Comparison of ENCODE assay signal across 1 cellular context in genomic region chr9:33446507-33447403, GRCh38.
A peak's percentile ranks its signal among the peaks of the same experiment; 100 is the strongest.
TF ChIP-seq lines count a peak whose summit lies in the region.

No MANE protein-coding gene starts in this region.

TF ChIP-seq in H1, 55 proteins besides CTCF, POLR2A, EP300 and RAD21:
- TF ChIP-seq RXRA (IDR thresholded peaks at IDR 0.05; ENCODE audit: insufficient read depth, low read depth, low read length) (no peak), SIRT6 (IDR thresholded peaks at IDR 0.05; ENCODE audit: low read length) (no peak), SIN3A (conservative IDR thresholded peaks at IDR 0.05 in 1 of 2, IDR thresholded peaks at IDR 0.05 in 1 of 2; ENCODE audit: low read depth in 1 of 2, low read length in 2 of 2) (peak in 1 of 2 experiments; percentile 28; a peak in 1 of 4 replicates), ASH2L (IDR thresholded peaks at IDR 0.05; ENCODE audit: low read length) (peak; percentile 63), SUZ12 (IDR thresholded peaks at IDR 0.05; ENCODE audit: low read length) (0 out of 2 replicates have a peak, but pooled peaks have one; percentile 56), POLR2AphosphoS5 (IDR thresholded peaks at IDR 0.05; ENCODE audit: low read depth, low read length) (no peak), SAP30 (IDR thresholded peaks at IDR 0.05; ENCODE audit: insufficient read depth, insufficient replicate concordance, low read length) (peak; percentile 76), EGR1 (IDR thresholded peaks at IDR 0.05; ENCODE audit: borderline replicate concordance, low read depth, low read length) (no peak), NANOG (IDR thresholded peaks at IDR 0.05; ENCODE audit: insufficient read depth, low read depth, low read length, poor library complexity, severe bottlenecking) (no peak)
